15 cellular contexts compared by ENCODE assay signal in genomic region chr1:7048395-7048794, GRCh38.
"Had no signal": no experiment of that assay in that cellular context is flagged by ENCODE, and none has a peak within 500 bp of the region (broad histone marks: within the 10 kb centered on the region; RNA-seq: fewer than 3 reads in every experiment).

No MANE protein-coding gene starts in this region.

- ATAC-seq: natural killer cell had no signal

- H3K27me3 ChIP-seq: upper lobe of left lung had no signal

- H3K4me3 ChIP-seq: left ventricle myocardium inferior, upper lobe of left lung had no signal

- DNase-seq: activated CD4-positive, alpha-beta T cell treated with anti-CD3 and anti-CD28 coated beads for 4 hours; activated CD4-positive, alpha-beta T cell treated with anti-CD3 and anti-CD28 coated beads, Interleukin-2, amount 50 U/mL, for 48 hours; activated CD4-positive, CD25-positive, alpha-beta regulatory T cell; activated naive CD4-positive, alpha-beta T cell treated with Interleukin-2 at 50 U/mL for 16 hours; activated naive CD8-positive, alpha-beta T cell treated with anti-CD3 and anti-CD28 coated beads for 36 hours; activated T-cell treated with anti-CD3 and anti-CD28 coated beads, Interleukin-2, amount 50 U/mL, for 48 hours; effector memory CD4-positive, alpha-beta T cell; foreskin melanocyte; immature natural killer cell; left ventricle myocardium inferior; natural killer cell; stimulated activated CD4-positive, alpha-beta T cell treated with anti-CD3 and anti-CD28 coated beads, Interleukin-4, amount 100 ng/mL, for 24 hours; stimulated activated naive CD4-positive, alpha-beta T cell treated with Interleukin-2 at 50 U/mL for 16 hours; T1000; upper lobe of left lung had no signal

- H3K36me3 ChIP-seq: left ventricle myocardium inferior, upper lobe of left lung had no signal

- H3K9me3 ChIP-seq: upper lobe of left lung had no signal

- H3K27ac ChIP-seq: left ventricle myocardium inferior, upper lobe of left lung had no signal
